Comparison of ENCODE assay signal across 8 cellular contexts in the genomic region with DNA sequence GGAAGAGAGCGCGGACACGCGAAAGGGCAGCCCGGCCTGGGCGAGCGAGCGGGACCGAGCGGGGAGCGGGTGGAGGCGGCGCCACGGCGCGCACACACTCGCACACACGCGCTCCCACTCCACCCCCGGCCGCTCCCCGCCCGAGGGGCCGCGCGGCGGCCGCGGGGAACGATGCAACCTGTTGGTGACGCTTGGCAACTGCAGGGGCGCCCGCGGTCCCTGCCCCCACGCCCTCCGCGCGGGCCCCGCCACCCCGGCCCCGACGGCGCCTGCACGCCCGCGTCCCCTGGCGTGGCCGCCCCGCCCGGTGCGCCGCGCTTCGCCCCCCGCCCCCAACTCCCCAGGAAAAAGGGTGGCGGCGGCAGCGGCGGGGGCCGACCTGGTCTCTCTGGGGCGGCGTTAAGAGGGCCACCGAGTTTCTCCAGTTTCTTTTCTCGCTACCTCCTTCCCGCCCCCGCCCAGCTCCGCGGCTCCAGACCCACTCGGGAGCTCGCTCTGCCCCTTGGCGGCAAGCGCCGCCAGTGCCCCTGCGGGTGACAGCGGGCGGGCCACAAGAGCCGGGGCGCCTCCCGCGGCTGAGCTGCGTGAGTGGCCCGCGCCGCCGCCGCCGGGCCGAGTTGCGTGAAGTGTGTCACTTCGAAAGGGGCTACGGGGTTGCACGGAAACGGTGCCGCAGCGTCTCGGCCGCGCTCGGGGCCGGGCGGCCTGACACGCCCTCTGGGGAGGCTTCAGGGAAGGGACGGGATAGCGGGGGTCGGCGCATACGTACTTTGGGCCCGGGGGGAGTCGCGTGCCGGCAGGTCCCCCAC. TPM values are rescaled to one million over a fixed set of nuclear protein-coding genes. Genes with fewer than 3 reads are reported as not detected.
A peak's percentile ranks its signal among the peaks of the same experiment; 100 is the strongest.
DNase-seq lines count a peak whose midpoint lies in the region; ATAC-seq and TF ChIP-seq lines count a peak whose summit lies in the region.

TSS of gene NR3C1 (minus strand) at position 80 of the 809 bp plus-strand sequence. CDS start 2,847 bp downstream, outside the sequence.

- peak; percentile 77 to 93 (median 87) for DNase-seq in CD8-positive, alpha-beta T cell
- DNase-seq in activated T-cell treated with anti-CD3 and anti-CD28 coated beads for 4 hours = peak; percentile 81
- no peak for DNase-seq in epithelial cell of proximal tubule (ENCODE audit: low read depth)
- peak; percentile 74 to 76 for DNase-seq in stimulated activated CD8-positive, alpha-beta memory T cell treated with anti-CD3 and anti-CD28 coated beads, Interleukin-7, amount 100 ng/mL, for 1 hour (ENCODE audit: low read depth in 2 of 2)

- H3K9ac ChIP-seq in OCI-LY1 (ENCODE audit: low read length) (peak within 1 kb of the TSS; percentile 97), mucosa of stomach (ENCODE audit: low read length) (peak within 1 kb of the TSS; percentile 79)

- no peaks in the 10 kb centered on the region for H3K9me2 ChIP-seq in OCI-LY1 (ENCODE audit: low read depth, low read length)

- CTCF ChIA-PET in CD8-positive, alpha-beta T cell (lab: Charles Lee) = interaction anchor here (0.6 to 3.5 kb wide), 17 partner anchors 9 to 789 kb away, joined by 3 to 25 read pairs (median 3); no protein-coding TSS in a partner anchor

- ATAC-seq in CD8-positive, alpha-beta T cell = peak; percentile 67
- peak; percentile 72 for ATAC-seq in GM19324 (IDR thresholded peaks at IDR 0.05; ENCODE audit: low FRiP score, unreplicated experiment)
- ATAC-seq in HG03460 (IDR thresholded peaks at IDR 0.05; ENCODE audit: unreplicated experiment) = peak; percentile 54

- peaks cover 33% of the 10 kb centered on the region for H3K36me3 Mint-ChIP-seq in CD8-positive, alpha-beta T cell

- H3K4me1 Mint-ChIP-seq in CD8-positive, alpha-beta T cell (ENCODE audit: low read depth) = peaks cover 39% of the 10 kb centered on the region

- H3K4me3 Mint-ChIP-seq in CD8-positive, alpha-beta T cell = peak within 1 kb of the TSS; percentile 95

- H3K4me2 ChIP-seq in OCI-LY1 (ENCODE audit: low read length) = peak within 1 kb of the TSS; percentile 99

- peak within 1 kb of the TSS; percentile 97 for H3K27ac Mint-ChIP-seq in CD8-positive, alpha-beta T cell

- no peaks in the 10 kb centered on the region for H3K36me3 ChIP-seq in CD8-positive, alpha-beta T cell (ENCODE audit: insufficient read depth, low read length)
- H3K36me3 ChIP-seq in OCI-LY1 (ENCODE audit: insufficient read depth, low read length) (peaks cover 34% of the 10 kb centered on the region), mucosa of stomach (ENCODE audit: control insufficient read depth, insufficient read depth, low read length) (no peaks in the 10 kb centered on the region)

- H3K79me2 ChIP-seq in OCI-LY1 (ENCODE audit: insufficient read depth, low read length) = peaks cover 44% of the 10 kb centered on the region

- no peaks in the 10 kb centered on the region for H4K20me1 ChIP-seq in OCI-LY1 (ENCODE audit: insufficient read depth, low read length)

- no peak within 1 kb of the TSS for H2AFZ ChIP-seq in OCI-LY1 (ENCODE audit: low read length)

- peak within 1 kb of the TSS; percentile 94 for H3K4me3 ChIP-seq in CD8-positive, alpha-beta T cell (ENCODE audit: low read depth, low read length)
- H3K4me3 ChIP-seq in OCI-LY1 (ENCODE audit: low read depth, low read length, poor library complexity, severe bottlenecking) = peak within 1 kb of the TSS; percentile 83
- peak within 1 kb of the TSS; percentile 78 for H3K4me3 ChIP-seq in epithelial cell of proximal tubule (ENCODE audit: low read depth, low read length)
- H3K4me3 ChIP-seq in mucosa of stomach (ENCODE audit: low read length) = peak within 1 kb of the TSS; percentile 65

- intact Hi-C loops in CD8-positive, alpha-beta T cell (cut with DNase I, micrococcal nuclease) = loop anchor here (1.0 to 10.0 kb wide), 17 partner anchors 30 to 1299 kb away; partner anchors contain the start of genes ARHGAP26 (in 1 of the 2) and NDFIP1 (in 1 of the 2)

- H3K9me3 Mint-ChIP-seq in CD8-positive, alpha-beta T cell = no peaks in the 10 kb centered on the region

- TF ChIP-seq CTCF in CD8-positive, alpha-beta T cell (IDR thresholded peaks at IDR 0.05) = peak; percentile 65
- no peak; the same call in none of the 2 replicates for TF ChIP-seq CTCF in OCI-LY1 (IDR thresholded peaks at IDR 0.05; ENCODE audit: low read length)
- peak; percentile 36 for TF ChIP-seq CTCF in epithelial cell of proximal tubule (conservative IDR thresholded peaks at IDR 0.05; ENCODE audit: low read depth, low read length)

- no peaks in the 10 kb centered on the region for H3K27me3 ChIP-seq in CD8-positive, alpha-beta T cell (ENCODE audit: insufficient read depth, low read length)
- H3K27me3 ChIP-seq in OCI-LY1 (ENCODE audit: insufficient read depth, low read length) (no peaks in the 10 kb centered on the region), mucosa of stomach (ENCODE audit: control insufficient read depth, insufficient read depth, low read length) (no peaks in the 10 kb centered on the region)

- H3K9me3 ChIP-seq in CD8-positive, alpha-beta T cell (ENCODE audit: low read length) = no peaks in the 10 kb centered on the region
- no peaks in the 10 kb centered on the region for H3K9me3 ChIP-seq in OCI-LY1 (ENCODE audit: low read length)
- H3K9me3 ChIP-seq in mucosa of stomach (ENCODE audit: control insufficient read depth, low read length) = no peaks in the 10 kb centered on the region

- POLR2A ChIA-PET in CD8-positive, alpha-beta T cell (lab: Charles Lee) = interaction anchor here (0.6 to 3.0 kb wide), 36 partner anchors 10 to 788 kb away, joined by 3 to 125 read pairs (median 3); partner anchors contain the start of genes KCTD16 and YIPF5

- peak within 1 kb of the TSS; percentile 93 for H3K27ac ChIP-seq in CD8-positive, alpha-beta T cell (ENCODE audit: low read depth, low read length)
- peak within 1 kb of the TSS; percentile 97 for H3K27ac ChIP-seq in OCI-LY1 (ENCODE audit: low read depth, low read length, poor library complexity, severe bottlenecking)

- H3K4me1 ChIP-seq in CD8-positive, alpha-beta T cell (ENCODE audit: insufficient read depth, low read length) = peaks cover 35% of the 10 kb centered on the region
- H3K4me1 ChIP-seq in OCI-LY1 (ENCODE audit: insufficient read depth, low read length, severe bottlenecking) (peaks cover 41% of the 10 kb centered on the region), mucosa of stomach (ENCODE audit: control insufficient read depth, insufficient read depth, low read length) (peaks cover 8% of the 10 kb centered on the region)

- H3K27me3 Mint-ChIP-seq in CD8-positive, alpha-beta T cell (ENCODE audit: low read depth) = no peaks in the 10 kb centered on the region

- no peaks in the 10 kb centered on the region; the same call in 1 of the 2 replicates for H3F3A ChIP-seq in OCI-LY1 (ENCODE audit: insufficient read depth, low read length)

RNA-seq across cellular contexts. Expression of gene NR3C1, which starts in this region (rescaled TPM):
- 100 to 1,000 TPM; 179 to 181 TPM for total RNA-seq in CD8-positive, alpha-beta T cell
- 14.1 and 14.6 TPM in 2 replicates for total RNA-seq in epithelial cell of proximal tubule

Comparison
In these comparisons a context has a peak if more than half of its experiments do, and no peak if none do; other contexts are left out.
1. RNA of gene NR3C1 (total RNA-seq): 179 to 181 TPM in CD8-positive, alpha-beta T cell; 14.1 to 14.6 TPM in epithelial cell of proximal tubule; every median in the first group is over 10 times any median in the second.
2. Peak in every context shown above with its lines, with median percentiles within 50 percentile points of each other: ATAC-seq and H3K4me3 ChIP-seq.